Comparison of ENCODE assay signal across 1 cellular context in genomic region chr10:6297522-6297921, GRCh38.
TF ChIP-seq lines count a peak whose summit lies in the region.

No MANE protein-coding gene starts in this region.

TF ChIP-seq in A549, 52 proteins besides CTCF, POLR2A, EP300 and RAD21 (continued from another document):
- TF ChIP-seq, protein P1, sequence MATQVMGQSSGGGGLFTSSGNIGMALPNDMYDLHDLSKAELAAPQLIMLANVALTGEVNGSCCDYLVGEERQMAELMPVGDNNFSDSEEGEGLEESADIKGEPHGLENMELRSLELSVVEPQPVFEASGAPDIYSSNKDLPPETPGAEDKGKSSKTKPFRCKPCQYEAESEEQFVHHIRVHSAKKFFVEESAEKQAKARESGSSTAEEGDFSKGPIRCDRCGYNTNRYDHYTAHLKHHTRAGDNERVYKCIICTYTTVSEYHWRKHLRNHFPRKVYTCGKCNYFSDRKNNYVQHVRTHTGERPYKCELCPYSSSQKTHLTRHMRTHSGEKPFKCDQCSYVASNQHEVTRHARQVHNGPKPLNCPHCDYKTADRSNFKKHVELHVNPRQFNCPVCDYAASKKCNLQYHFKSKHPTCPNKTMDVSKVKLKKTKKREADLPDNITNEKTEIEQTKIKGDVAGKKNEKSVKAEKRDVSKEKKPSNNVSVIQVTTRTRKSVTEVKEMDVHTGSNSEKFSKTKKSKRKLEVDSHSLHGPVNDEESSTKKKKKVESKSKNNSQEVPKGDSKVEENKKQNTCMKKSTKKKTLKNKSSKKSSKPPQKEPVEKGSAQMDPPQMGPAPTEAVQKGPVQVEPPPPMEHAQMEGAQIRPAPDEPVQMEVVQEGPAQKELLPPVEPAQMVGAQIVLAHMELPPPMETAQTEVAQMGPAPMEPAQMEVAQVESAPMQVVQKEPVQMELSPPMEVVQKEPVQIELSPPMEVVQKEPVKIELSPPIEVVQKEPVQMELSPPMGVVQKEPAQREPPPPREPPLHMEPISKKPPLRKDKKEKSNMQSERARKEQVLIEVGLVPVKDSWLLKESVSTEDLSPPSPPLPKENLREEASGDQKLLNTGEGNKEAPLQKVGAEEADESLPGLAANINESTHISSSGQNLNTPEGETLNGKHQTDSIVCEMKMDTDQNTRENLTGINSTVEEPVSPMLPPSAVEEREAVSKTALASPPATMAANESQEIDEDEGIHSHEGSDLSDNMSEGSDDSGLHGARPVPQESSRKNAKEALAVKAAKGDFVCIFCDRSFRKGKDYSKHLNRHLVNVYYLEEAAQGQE (IDR thresholded peaks at IDR 0.05) = no peak
- TF ChIP-seq CHD2 (IDR thresholded peaks at IDR 0.05; ENCODE audit: low read length, partially characterized antibody) = no peak
- TF ChIP-seq EHF (CRISPR knock-in tag; IDR thresholded peaks at IDR 0.05) = no peak
- no peak for TF ChIP-seq POLR2AphosphoS2 (conservative IDR thresholded peaks at IDR 0.05; ENCODE audit: low read length)
- TF ChIP-seq USF2 (IDR thresholded peaks at IDR 0.05) = no peak
- TF ChIP-seq NPAS2 (CRISPR knock-in tag; IDR thresholded peaks at IDR 0.05; ENCODE audit: borderline replicate concordance) = no peak
- no peak for TF ChIP-seq RCOR1 (IDR thresholded peaks at IDR 0.05; ENCODE audit: low read depth, low read length)
- TF ChIP-seq MAFK (IDR thresholded peaks at IDR 0.05; ENCODE audit: partially characterized antibody) = no peak
- no peak for TF ChIP-seq JUNB (IDR thresholded peaks at IDR 0.05)
